Comparison of ENCODE assay signal across 20 cellular contexts in genomic region chr14:53547593-53547992, GRCh38.
DNase-seq lines count a peak whose midpoint lies in the region; ATAC-seq and TF ChIP-seq lines count a peak whose summit lies in the region.
"Had no signal": no experiment of that assay in that cellular context is flagged by ENCODE, and none has a peak within 500 bp of the region (broad histone marks: within the 10 kb centered on the region; RNA-seq: fewer than 3 reads in every experiment).

No MANE protein-coding gene starts in this region.

- no peaks in the 10 kb centered on the region for H3K9me3 ChIP-seq in ascending aorta
- H3K9me3 ChIP-seq in right lobe of liver = no peaks in the 10 kb centered on the region
- no peaks in the 10 kb centered on the region for H3K9me3 ChIP-seq in effector memory CD4-positive, alpha-beta T cell (ENCODE audit: control insufficient read depth, low read length)
- H3K9me3 ChIP-seq: BLaER1 treated with 17β-estradiol and CSF1 and Interleukin-3, amounts not matched to agents 10 nM and 100 nM; HAP-1 had no signal

- DNase-seq in ascending aorta (ENCODE audit: low spot score in 2 of 2) (no peak), right lobe of liver (no peak)
- no peak for DNase-seq in effector memory CD4-positive, alpha-beta T cell
- DNase-seq: CD8-positive, alpha-beta memory T cell; DMS53; EL; GM23248; NCI-H1105; NCI-H1694; NCI-H510A; NCI-H774; OCI-M1; Right ventricle myocardium superior; SW 1271 had no signal

- H3K27ac ChIP-seq in ascending aorta (no peak overlapping the region), right lobe of liver (no peak overlapping the region)
- no peak overlapping the region for H3K27ac ChIP-seq in effector memory CD4-positive, alpha-beta T cell (ENCODE audit: insufficient read depth, low read length, poor library complexity, severe bottlenecking)
- H3K27ac ChIP-seq: BLaER1 treated with 17β-estradiol and CSF1 and Interleukin-3, amounts not matched to agents 10 nM and 100 nM; GM23248 had no signal

- H3K27me3 ChIP-seq in ascending aorta (no peaks in the 10 kb centered on the region), right lobe of liver (no peaks in the 10 kb centered on the region)
- H3K27me3 ChIP-seq in effector memory CD4-positive, alpha-beta T cell (replicated peaks; ENCODE audit: control insufficient read depth, insufficient read depth, low read length, poor library complexity, severe bottlenecking) = no peaks in the 10 kb centered on the region
- H3K27me3 ChIP-seq: BLaER1 treated with 17β-estradiol and CSF1 and Interleukin-3, amounts not matched to agents 10 nM and 100 nM had no signal

- H3K36me3 Mint-ChIP-seq in stimulated activated memory B cell treated with anti-CD40 and anti-IgM and Interleukin-4, amounts not matched to agents 10 μg/mL and 1 μg/mL and 100 μg/mL, for 72 hours = no peaks in the 10 kb centered on the region

- WGBS in right lobe of liver (ENCODE audit: insufficient coverage, low coverage, low lambda C conversion rate, missing lambda C conversion rate) = 100% methylated on average over 1 of the region's 1 CpG

- H3K27ac Mint-ChIP-seq in stimulated activated memory B cell treated with anti-CD40 and anti-IgM and Interleukin-4, amounts not matched to agents 10 μg/mL and 1 μg/mL and 100 μg/mL, for 72 hours = no peak overlapping the region
- H3K27ac Mint-ChIP-seq: CD8-positive, alpha-beta memory T cell had no signal

- H3K4me3 Mint-ChIP-seq in stimulated activated memory B cell treated with anti-CD40 and anti-IgM and Interleukin-4, amounts not matched to agents 10 μg/mL and 1 μg/mL and 100 μg/mL, for 72 hours = no peak overlapping the region
- H3K4me3 Mint-ChIP-seq: CD8-positive, alpha-beta memory T cell had no signal

- no peak overlapping the region for H3K4me3 ChIP-seq in ascending aorta
- H3K4me3 ChIP-seq in right lobe of liver = no peak overlapping the region
- H3K4me3 ChIP-seq in effector memory CD4-positive, alpha-beta T cell (ENCODE audit: insufficient read depth, low read depth, low read length, poor library complexity, severe bottlenecking) = no peak overlapping the region
- H3K4me3 ChIP-seq: BLaER1 treated with 17β-estradiol and CSF1 and Interleukin-3, amounts not matched to agents 10 nM and 100 nM; GM23248; HAP-1 had no signal

- peak; percentile 44 for ATAC-seq in GM18858 (IDR thresholded peaks at IDR 0.05; ENCODE audit: unreplicated experiment)
- peak; percentile 49 for ATAC-seq in GM21529 (IDR thresholded peaks at IDR 0.05; ENCODE audit: unreplicated experiment)
- peak; percentile 50 for ATAC-seq in HG03095 (IDR thresholded peaks at IDR 0.05; ENCODE audit: unreplicated experiment)
- peak; percentile 44 for ATAC-seq in stimulated activated memory B cell treated with anti-CD40 and anti-IgM and Interleukin-4, amounts not matched to agents 10 μg/mL and 1 μg/mL and 100 μg/mL, for 72 hours
- ATAC-seq in right lobe of liver = no peak

- H3K36me3 ChIP-seq in ascending aorta (no peaks in the 10 kb centered on the region), right lobe of liver (no peaks in the 10 kb centered on the region)
- no peaks in the 10 kb centered on the region for H3K36me3 ChIP-seq in effector memory CD4-positive, alpha-beta T cell (ENCODE audit: control insufficient read depth, insufficient read depth, low read length)
- H3K36me3 ChIP-seq: BLaER1 treated with 17β-estradiol and CSF1 and Interleukin-3, amounts not matched to agents 10 nM and 100 nM; HAP-1 had no signal

- H3K4me1 ChIP-seq in ascending aorta = no peaks in the 10 kb centered on the region
- H3K4me1 ChIP-seq in right lobe of liver = no peaks in the 10 kb centered on the region
- H3K4me1 ChIP-seq in effector memory CD4-positive, alpha-beta T cell (ENCODE audit: control insufficient read depth, insufficient read depth, low read length, poor library complexity, severe bottlenecking) = no peaks in the 10 kb centered on the region
- H3K4me1 ChIP-seq: BLaER1 treated with 17β-estradiol and CSF1 and Interleukin-3, amounts not matched to agents 10 nM and 100 nM; HAP-1 had no signal

- H3K9me3 Mint-ChIP-seq in stimulated activated memory B cell treated with anti-CD40 and anti-IgM and Interleukin-4, amounts not matched to agents 10 μg/mL and 1 μg/mL and 100 μg/mL, for 72 hours = no peaks in the 10 kb centered on the region

- H3K27me3 Mint-ChIP-seq in stimulated activated memory B cell treated with anti-CD40 and anti-IgM and Interleukin-4, amounts not matched to agents 10 μg/mL and 1 μg/mL and 100 μg/mL, for 72 hours = no peaks in the 10 kb centered on the region

- H3K4me1 Mint-ChIP-seq in stimulated activated memory B cell treated with anti-CD40 and anti-IgM and Interleukin-4, amounts not matched to agents 10 μg/mL and 1 μg/mL and 100 μg/mL, for 72 hours = peaks cover 12% of the 10 kb centered on the region
- H3K4me1 Mint-ChIP-seq: CD8-positive, alpha-beta memory T cell had no signal

- no peak for TF ChIP-seq CTCF in ascending aorta (IDR thresholded peaks at IDR 0.05)
- no peak for TF ChIP-seq CTCF in right lobe of liver (IDR thresholded peaks at IDR 0.05)

- TF ChIP-seq POLR2A in right lobe of liver (IDR thresholded peaks at IDR 0.05) = no peak

- intact Hi-C loops in ascending aorta (cut with DNase I) (no loop called here), right lobe of liver (cut with DNase I) (no loop called here)

Comparison
In these comparisons a context has a peak if more than half of its experiments do, and no peak if none do; other contexts are left out.
1. ATAC-seq: peak in GM18858 (single experiment), GM21529 (single experiment), HG03095 (single experiment) and stimulated activated memory B cell treated with anti-CD40 and anti-IgM and Interleukin-4, amounts not matched to agents 10 μg/mL and 1 μg/mL and 100 μg/mL, for 72 hours (single experiment); none in right lobe of liver (0 of 4).